In genomic region chrX:38717871-38718270, GRCh38 we compare ENCODE assay signal across 10 cellular contexts.
DNase-seq lines count a peak whose midpoint lies in the region; ATAC-seq, FAIRE-seq and TF ChIP-seq lines count a peak whose summit lies in the region.
"Had no signal": no experiment of that assay in that cellular context is flagged by ENCODE, and none has a peak within 500 bp of the region (broad histone marks: within the 10 kb centered on the region; RNA-seq: fewer than 3 reads in every experiment).

No MANE protein-coding gene starts in this region.

- H3K27me3 ChIP-seq in K562 (ENCODE audit: control insufficient read depth in 2 of 2, insufficient read depth in 2 of 2, low read length in 2 of 2), result no peaks in the 10 kb centered on the region
- no peaks in the 10 kb centered on the region for H3K27me3 ChIP-seq in neural progenitor cell
- H3K27me3 ChIP-seq: thyroid gland had no signal

- H3K27ac Mint-ChIP-seq in neural progenitor cell, result no peak overlapping the region

- intact Hi-C loops in K562 (cut with micrococcal nuclease), result no loop called here

- TF ChIP-seq CTCF in K562 (IDR thresholded peaks at IDR 0.05 in 2 of 3, conservative IDR thresholded peaks at IDR 0.05 in 1 of 3; ENCODE audit: insufficient read depth in 2 of 3, low read depth in 1 of 3, low read length in 3 of 3) (peak; percentile 49 to 63 (median 56)), neural progenitor cell (IDR thresholded peaks at IDR 0.05) (peak; percentile 65)

- no peak overlapping the region for H3K4me3 Mint-ChIP-seq in neural progenitor cell

- no peaks in the 10 kb centered on the region for H3F3A ChIP-seq in neural progenitor cell (ENCODE audit: low read depth)

- H3K27ac ChIP-seq in K562 (ENCODE audit: extremely low read depth, low read depth, low read length), result no peak overlapping the region
- H3K27ac ChIP-seq in neural progenitor cell, result no peak overlapping the region
- H3K27ac ChIP-seq in substantia nigra (ENCODE audit: low read depth, low read length, poor library complexity, severe bottlenecking), result no peak overlapping the region
- H3K27ac ChIP-seq: thyroid gland had no signal

- TF ChIP-seq POLR2A in K562 (conservative IDR thresholded peaks at IDR 0.05), result no peak

- 7% methylated on average over 1 of the region's 1 CpG for WGBS in K562 (ENCODE audit: insufficient coverage, low coverage, missing lambda C conversion rate)

- POLR2A ChIA-PET in K562 (lab: Yijun Ruan, JAX), result no interaction called here

- ATAC-seq in K562, result peak; percentile 78

- H3K4me2 ChIP-seq in K562 (ENCODE audit: insufficient read depth, low read length), result no peak overlapping the region
- H3K4me2 ChIP-seq in neural progenitor cell, result no peak overlapping the region

- peak; percentile 86 for FAIRE-seq in K562 (lab: Jason Lieb, UNC)
- FAIRE-seq: islet of Langerhans had no signal

- H3K27me3 Mint-ChIP-seq in neural progenitor cell (ENCODE audit: insufficient read depth, low read depth), result no peaks in the 10 kb centered on the region

- no peaks in the 10 kb centered on the region for H3K4me1 Mint-ChIP-seq in neural progenitor cell

- no peaks in the 10 kb centered on the region for H3K9me3 ChIP-seq in K562 (replicated peaks; ENCODE audit: control insufficient read depth, insufficient read depth, low read depth, low read length)
- H3K9me3 ChIP-seq in neural progenitor cell (ENCODE audit: low read depth), result no peaks in the 10 kb centered on the region
- H3K9me3 ChIP-seq: thyroid gland had no signal

- no peaks in the 10 kb centered on the region for H4K20me1 ChIP-seq in K562 (replicated peaks; ENCODE audit: control insufficient read depth, insufficient read depth, low read length)
- no peaks in the 10 kb centered on the region for H4K20me1 ChIP-seq in neural progenitor cell (ENCODE audit: low read depth)

- in situ Hi-C loops in K562 (cut with MboI), result no loop called here

- H3K36me3 ChIP-seq in K562 (ENCODE audit: control insufficient read depth, insufficient read depth, low read length) (no peaks in the 10 kb centered on the region), neural progenitor cell (no peaks in the 10 kb centered on the region)
- H3K36me3 ChIP-seq: thyroid gland had no signal

- peaks cover 10% of the 10 kb centered on the region for H3K9me3 Mint-ChIP-seq in neural progenitor cell

- H3K36me3 Mint-ChIP-seq in neural progenitor cell, result no peaks in the 10 kb centered on the region

- TF ChIP-seq RAD21 in K562 (CRISPR knock-in tag; conservative IDR thresholded peaks at IDR 0.05 in 1 of 2, IDR thresholded peaks at IDR 0.05 in 1 of 2), result peak in 1 of 2 experiments; percentile 56; a peak in 2 of 4 replicates

- H3K4me3 ChIP-seq in K562 (no peak overlapping the region), neural progenitor cell (no peak overlapping the region)
- H3K4me3 ChIP-seq: thyroid gland had no signal

- H2AFZ ChIP-seq in K562 (ENCODE audit: low read depth, low read length) (no peak overlapping the region), neural progenitor cell (replicated peaks) (no peak overlapping the region)

- DNase-seq in NCI-H1417 (lab: John Stamatoyannopoulos, UW) (peak in 2 of 3 experiments; percentile 1 to 37), NCI-H1417 treated with DMSO at 0.1 percent for 48 hours (lab: John Stamatoyannopoulos, UW) (no peak), LHCN-M2 (ENCODE audit: low read depth) (peak; percentile 14), K562 (ENCODE audit: extremely low read depth in 1 of 4, low spot score in 3 of 4) (peak; percentile 41 to 55 (median 50)), neural progenitor cell (ENCODE audit: low spot score) (peak; percentile 43), anterior cingulate cortex (lab: John Stamatoyannopoulos, UW) (no peak), substantia nigra (lab: John Stamatoyannopoulos, UW) (no peak)
- no peak for DNase-seq in activated CD8-positive, alpha-beta memory T cell treated with anti-CD3 and anti-CD28 coated beads, Interleukin-2, amount 50 U/mL, for 48 hours
- DNase-seq: thyroid gland had no signal

- H3K79me2 ChIP-seq in K562 (ENCODE audit: control insufficient read depth, insufficient read depth, low read length) (no peaks in the 10 kb centered on the region), neural progenitor cell (ENCODE audit: low read depth) (no peaks in the 10 kb centered on the region)

- CTCF ChIA-PET in K562 (lab: Yijun Ruan, JAX; ENCODE audit: low intra/inter-chr PET ratio), result no interaction called here

- no peaks in the 10 kb centered on the region for H3K9me1 ChIP-seq in K562 (ENCODE audit: control insufficient read depth, insufficient read depth, low read length)

- H3K9ac ChIP-seq in K562 (ENCODE audit: insufficient read depth in 1 of 2, low read depth in 2 of 2, low read length in 2 of 2) (no peak overlapping the region), neural progenitor cell (no peak overlapping the region)

- TF ChIP-seq EP300 in K562 (IDR thresholded peaks at IDR 0.05; ENCODE audit: low read length), result no peak

- no peaks in the 10 kb centered on the region for H3K4me1 ChIP-seq in K562 (replicated peaks in 1 of 2; ENCODE audit: control insufficient read depth in 2 of 2, insufficient read depth in 2 of 2, low read length in 2 of 2)
- H3K4me1 ChIP-seq in neural progenitor cell, result no peaks in the 10 kb centered on the region
- H3K4me1 ChIP-seq: thyroid gland had no signal

- BruUV-seq in K562 (replicated peaks; lab: Mats Ljungman, UMichigan), result no TSS peak

TF ChIP-seq in K562, 482 proteins besides CTCF, POLR2A, EP300 and RAD21 (continues in another document):
- TF ChIP-seq SMC3 (conservative IDR thresholded peaks at IDR 0.05; ENCODE audit: insufficient read depth, low read depth, low read length) (0 out of 2 replicates have a peak, but pooled peaks have one; percentile 22), RNF219 (CRISPR knock-in tag; IDR thresholded peaks at IDR 0.05) (no peak), ZFP36 (IDR thresholded peaks at IDR 0.05; ENCODE audit: low read depth, low read length, partially characterized antibody) (no peak), ZSCAN32 (CRISPR knock-in tag; IDR thresholded peaks at IDR 0.05) (no peak), HDAC2 (IDR thresholded peaks at IDR 0.05) (no peak), HDAC1 (IDR thresholded peaks at IDR 0.05) (no peak), CBX3 (IDR thresholded peaks at IDR 0.05; ENCODE audit: borderline replicate concordance in 1 of 2, low read length in 2 of 2) (peak in 1 of 2 experiments; percentile 68; a peak in 1 of 3 replicates), CTCFL (IDR thresholded peaks at IDR 0.05; ENCODE audit: borderline replicate concordance, insufficient read depth, low read depth, low read length, poor library complexity, severe bottlenecking) (peak; percentile 37), CCNT2 (IDR thresholded peaks at IDR 0.05; ENCODE audit: borderline replicate concordance, extremely low read depth, insufficient read length, low read depth, low read length) (no peak), FOXJ2 (tag; IDR thresholded peaks at IDR 0.05) (no peak), SMARCA5 (IDR thresholded peaks at IDR 0.05) (no peak), FOS (IDR thresholded peaks at IDR 0.05; ENCODE audit: extremely low read depth, insufficient read length) (no peak), PRMT5 (CRISPR knock-in tag; IDR thresholded peaks at IDR 0.05) (no peak), TRIM28 (IDR thresholded peaks at IDR 0.05) (peak; percentile 59; the same call in 1 of the 2 replicates), HDAC3 (IDR thresholded peaks at IDR 0.05; ENCODE audit: borderline replicate concordance, partially characterized antibody) (no peak), NCOR1 (IDR thresholded peaks at IDR 0.05) (no peak), HNRNPLL (IDR thresholded peaks at IDR 0.05; ENCODE audit: low read depth, low read length, poor library complexity, severe bottlenecking) (no peak), ZNF75A (CRISPR knock-in tag; IDR thresholded peaks at IDR 0.05) (no peak), TSC22D4 (tag; IDR thresholded peaks at IDR 0.05) (no peak), L3MBTL2 (IDR thresholded peaks at IDR 0.05) (no peak), ZNF311 (CRISPR knock-in tag; IDR thresholded peaks at IDR 0.05) (no peak), PRPF4 (IDR thresholded peaks at IDR 0.05; ENCODE audit: insufficient read depth, low read depth, low read length, poor library complexity, severe bottlenecking) (no peak), TEAD1 (CRISPR knock-in tag; IDR thresholded peaks at IDR 0.05) (no peak), ZNF507 (tag; conservative IDR thresholded peaks at IDR 0.05) (no peak)

Comparison
In these comparisons a context has a peak if more than half of its experiments do, and no peak if none do; other contexts are left out.
1. DNase-seq: peak in NCI-H1417 (2 of 3), LHCN-M2 (single experiment), K562 (4 of 4) and neural progenitor cell (single experiment); none in NCI-H1417 treated with DMSO at 0.1 percent for 48 hours (single experiment), activated CD8-positive, alpha-beta memory T cell treated with anti-CD3 and anti-CD28 coated beads, Interleukin-2, amount 50 U/mL, for 48 hours (single experiment), anterior cingulate cortex (0 of 58) and substantia nigra (0 of 49).